8 cellular contexts compared by ENCODE assay signal in genomic region chr20:14337400-14338171, GRCh38. TPM values are rescaled to one million over a fixed set of nuclear protein-coding genes. Genes with fewer than 3 reads are reported as not detected.
DNase-seq lines count a peak whose midpoint lies in the region; ATAC-seq and TF ChIP-seq lines count a peak whose summit lies in the region.

Gene FLRT3 (minus strand): TSS chr20:14337612. CDS start chr20:14327506, 10,106 bp downstream.

- H3K27me3 ChIP-seq in mucosa of stomach (ENCODE audit: control insufficient read depth, insufficient read depth, low read length) (no peaks in the 10 kb centered on the region), aorta (ENCODE audit: control insufficient read depth in 1 of 2, insufficient read depth in 2 of 2, low read length in 1 of 2) (no peaks in the 10 kb centered on the region)

- WGBS in aorta, 2 donors: 23% methylated on average over 12 of the region's 12 CpGs

- ATAC-seq in GM18520 (IDR thresholded peaks at IDR 0.05; ENCODE audit: unreplicated experiment): peak; percentile 96
- ATAC-seq in HG02981 (IDR thresholded peaks at IDR 0.05; ENCODE audit: unreplicated experiment): peak; percentile 98
- ATAC-seq in aorta (ENCODE audit: low FRiP score): peak; percentile 90

- peak within 1 kb of the TSS; percentile 46 for H3K4me3 ChIP-seq in AG09309 (ENCODE audit: control insufficient read depth, low read depth, low read length)
- peak within 1 kb of the TSS; percentile 64 for H3K4me3 ChIP-seq in fibroblast of mammary gland (ENCODE audit: control insufficient read depth, low read depth, low read length)
- H3K4me3 ChIP-seq in mucosa of stomach (ENCODE audit: low read length): peak within 1 kb of the TSS; percentile 57
- H3K4me3 ChIP-seq in aorta (ENCODE audit: low read length in 2 of 2): peak within 1 kb of the TSS; percentile 17 to 20

- peak within 1 kb of the TSS; percentile 73 for H3K9ac ChIP-seq in mucosa of stomach (ENCODE audit: low read length)

- intact Hi-C loops in aorta (cut with DNase I): no loop called here

- H3K4me1 ChIP-seq in mucosa of stomach (ENCODE audit: control insufficient read depth, insufficient read depth, low read length) (no peaks in the 10 kb centered on the region), aorta (ENCODE audit: control insufficient read depth in 1 of 2, insufficient read depth in 2 of 2, low read length in 2 of 2) (no peaks in the 10 kb centered on the region)

- DNase-seq in AG09309 (ENCODE audit: low read depth): peak; percentile 59
- peak; percentile 95 for DNase-seq in NCI-H146 (lab: John Stamatoyannopoulos, UW)
- peak; percentile 95 for DNase-seq in SW480 (ENCODE audit: low spot score)
- DNase-seq in fibroblast of mammary gland (ENCODE audit: low read depth): peak; percentile 96
- peak; percentile 60 to 81 for DNase-seq in aorta

- TF ChIP-seq CTCF in AG09309 (IDR thresholded peaks at IDR 0.05; ENCODE audit: control insufficient read depth, insufficient read depth, low read depth, low read length, missing control alignments): peak; percentile 71
- TF ChIP-seq CTCF in fibroblast of mammary gland (conservative IDR thresholded peaks at IDR 0.05; ENCODE audit: control insufficient read depth, insufficient read depth, low read depth, low read length): peak; percentile 89

- no peak within 1 kb of the TSS for H3K27ac ChIP-seq in aorta (ENCODE audit: low read depth in 1 of 2, low read length in 2 of 2)

- H3K9me3 ChIP-seq in mucosa of stomach (ENCODE audit: control insufficient read depth, low read length): no peaks in the 10 kb centered on the region
- no peaks in the 10 kb centered on the region for H3K9me3 ChIP-seq in aorta (ENCODE audit: control insufficient read depth, low read length)

- H3K36me3 ChIP-seq in mucosa of stomach (ENCODE audit: control insufficient read depth, insufficient read depth, low read length) (no peaks in the 10 kb centered on the region), aorta (ENCODE audit: control insufficient read depth in 1 of 2, insufficient read depth in 2 of 2, low read length in 1 of 2) (no peaks in the 10 kb centered on the region)

RNA-seq across cellular contexts. Expression of gene FLRT3, which starts in this region (rescaled TPM):
- under 1 TPM; 0.49 to 0.75 TPM for total RNA-seq in aorta
- polyA plus RNA-seq in aorta: 1 to 10 TPM in 1 of 2 donors, under 1 TPM in 1; 0.23 to 2.4 TPM
